16 cellular contexts compared by ENCODE assay signal in the genomic region with DNA sequence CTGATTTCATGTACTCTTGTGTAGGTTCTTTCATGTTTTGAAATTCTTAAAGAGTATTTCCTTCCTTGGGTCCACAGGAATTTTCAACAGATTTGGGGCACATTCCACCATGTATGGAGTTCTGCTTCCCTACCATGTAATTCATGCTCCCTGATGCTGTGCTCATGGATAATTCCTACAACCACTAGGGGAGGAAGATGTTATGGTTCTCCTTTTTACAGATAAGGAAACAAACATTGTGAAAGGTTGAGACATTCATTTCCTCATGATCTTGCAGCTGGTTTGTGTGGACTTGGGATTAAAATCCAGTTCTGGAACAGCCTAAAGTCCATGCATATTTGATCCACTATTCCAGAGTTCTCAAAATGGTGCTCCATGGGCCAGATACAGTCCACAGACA.
DNase-seq lines count a peak whose midpoint lies in the region; ATAC-seq and TF ChIP-seq lines count a peak whose summit lies in the region.
"Had no signal": no experiment of that assay in that cellular context is flagged by ENCODE, and none has a peak within 500 bp of the region (broad histone marks: within the 10 kb centered on the region; RNA-seq: fewer than 3 reads in every experiment).

No MANE protein-coding gene starts in this region.

- H3K4me1 ChIP-seq in upper lobe of left lung = peaks cover 17 to 27% (median 23%) of the 10 kb centered on the region in 4 donors

- H3K4me3 ChIP-seq in epithelial cell of esophagus (ENCODE audit: low read length) (no peak overlapping the region), upper lobe of left lung (no peak overlapping the region)
- H3K4me3 ChIP-seq: BLaER1 had no signal

- ATAC-seq in upper lobe of left lung (ENCODE audit: low FRiP score in 2 of 2) (peak in 1 of 2 donors; percentile 48), GM21367 (IDR thresholded peaks at IDR 0.05; ENCODE audit: unreplicated experiment) (no peak)
- ATAC-seq: HCT116 had no signal

- H3K9me3 ChIP-seq in upper lobe of left lung = no peaks in the 10 kb centered on the region
- H3K9me3 ChIP-seq: BLaER1 had no signal

- TF ChIP-seq CTCF in epithelial cell of esophagus (IDR thresholded peaks at IDR 0.05; ENCODE audit: insufficient read depth, low read depth, low read length, missing control alignments) = peak; percentile 35
- TF ChIP-seq CTCF in upper lobe of left lung (IDR thresholded peaks at IDR 0.05) = peak in 4 of 6 experiments; percentile 7 to 31 (median 14)

- no peaks in the 10 kb centered on the region for H3K27me3 ChIP-seq in upper lobe of left lung
- H3K27me3 ChIP-seq: BLaER1 had no signal

- no peak overlapping the region for H3K27ac ChIP-seq in upper lobe of left lung
- H3K27ac ChIP-seq: BLaER1 had no signal

- DNase-seq in Kasumi-1 (lab: John Stamatoyannopoulos, UW) (peak; percentile 38 to 53), SKM-1 (lab: John Stamatoyannopoulos, UW; ENCODE audit: unreplicated experiment) (peak; percentile 69), epithelial cell of esophagus (ENCODE audit: low read depth) (peak; percentile 24), upper lobe of left lung (no peak), COLO829 (ENCODE audit: low spot score) (no peak)
- no peak for DNase-seq in stimulated activated naive CD4-positive, alpha-beta T cell treated with Interleukin-2 at 50 U/mL for 16 hours (lab: John Stamatoyannopoulos, UW)
- DNase-seq: COR-L47, DMS153, EL, NCI-H1092 treated with DMSO at 0.1 percent for 48 hours, NCI-H1694, NCI-H446, SIG-M5 had no signal

- no peaks in the 10 kb centered on the region for H3K36me3 ChIP-seq in upper lobe of left lung
- H3K36me3 ChIP-seq: BLaER1 had no signal

- no peak for TF ChIP-seq EP300 in upper lobe of left lung (IDR thresholded peaks at IDR 0.05)

- no peak for TF ChIP-seq POLR2A in upper lobe of left lung (IDR thresholded peaks at IDR 0.05)

Comparison
In these comparisons a context has a peak if more than half of its experiments do, and no peak if none do; other contexts are left out.
1. DNase-seq: peak in Kasumi-1 (2 of 2), SKM-1 (single experiment) and epithelial cell of esophagus (single experiment); none in upper lobe of left lung (0 of 2), COLO829 (single experiment) and stimulated activated naive CD4-positive, alpha-beta T cell treated with Interleukin-2 at 50 U/mL for 16 hours (single experiment).